In genomic region chr5:176030361-176031117, GRCh38 we compare ENCODE assay signal across 7 cellular contexts.
DNase-seq lines count a peak whose midpoint lies in the region; ATAC-seq lines count a peak whose summit lies in the region.
"Not testable (repeated sequence)": the region's sequence is repeated elsewhere in the genome, so short reads cannot be mapped to it uniquely, and the experiment has no call there.

No MANE protein-coding gene starts in this region.

- DNase-seq in T-cell, result peak in 9 of 34 experiments; percentile 13 to 42 (median 23)
- not testable (repeated sequence) for DNase-seq in activated CD8-positive, alpha-beta T cell treated with anti-CD3 and anti-CD28 coated beads, Interleukin-2, amount 10 ng/mL, durations not matched to agents 7 days and 5 days; activated T-cell treated with anti-CD3 and anti-CD28 coated beads, Interleukin-2, amount 50 U/mL, for 72 hours; activated naive CD4-positive, alpha-beta T cell treated with anti-CD3 and anti-CD28 coated beads, Interleukin-2, amount 50 U/mL, for 72 hours (ENCODE audit: low spot score in 2 of 2); left colon; stimulated activated naive B cell treated with anti-CD40 and anti-IgM and Interleukin-4, amounts not matched to agents 10 μg/mL and 1 μg/mL and 100 μg/mL, for 72 hours
- DNase-seq in naive thymus-derived CD4-positive, alpha-beta T cell, result peak in 2 of 9 donors; percentile 24 to 42

- not testable (repeated sequence) for H3K9me3 ChIP-seq in naive thymus-derived CD4-positive, alpha-beta T cell (ENCODE audit: control insufficient read depth in 2 of 3, low read length in 3 of 3)

- not testable (repeated sequence) for H3K4me1 Mint-ChIP-seq in T-cell; activated CD8-positive, alpha-beta T cell treated with anti-CD3 and anti-CD28 coated beads, Interleukin-2, amount 10 ng/mL, durations not matched to agents 7 days and 5 days (ENCODE audit: low read depth); activated T-cell treated with anti-CD3 and anti-CD28 coated beads, Interleukin-2, amount 50 U/mL, for 72 hours (ENCODE audit: low read depth); stimulated activated naive B cell treated with anti-CD40 and anti-IgM and Interleukin-4, amounts not matched to agents 10 μg/mL and 1 μg/mL and 100 μg/mL, for 72 hours
- peaks cover 0 to 14% (median 4%) of the 10 kb centered on the region in 7 donors for H3K4me1 Mint-ChIP-seq in naive thymus-derived CD4-positive, alpha-beta T cell

- not testable (repeated sequence) for H3K4me1 ChIP-seq in naive thymus-derived CD4-positive, alpha-beta T cell (ENCODE audit: control insufficient read depth in 2 of 2, insufficient read depth in 2 of 2, low read length in 2 of 2)

- H3K27me3 Mint-ChIP-seq in T-cell; activated CD8-positive, alpha-beta T cell treated with anti-CD3 and anti-CD28 coated beads, Interleukin-2, amount 10 ng/mL, durations not matched to agents 7 days and 5 days (ENCODE audit: low read depth); activated T-cell treated with anti-CD3 and anti-CD28 coated beads, Interleukin-2, amount 50 U/mL, for 72 hours (ENCODE audit: low read depth); naive thymus-derived CD4-positive, alpha-beta T cell; stimulated activated naive B cell treated with anti-CD40 and anti-IgM and Interleukin-4, amounts not matched to agents 10 μg/mL and 1 μg/mL and 100 μg/mL, for 72 hours: not testable (repeated sequence)

- H3K4me3 Mint-ChIP-seq in T-cell; activated CD8-positive, alpha-beta T cell treated with anti-CD3 and anti-CD28 coated beads, Interleukin-2, amount 10 ng/mL, durations not matched to agents 7 days and 5 days; activated T-cell treated with anti-CD3 and anti-CD28 coated beads, Interleukin-2, amount 50 U/mL, for 72 hours; naive thymus-derived CD4-positive, alpha-beta T cell; stimulated activated naive B cell treated with anti-CD40 and anti-IgM and Interleukin-4, amounts not matched to agents 10 μg/mL and 1 μg/mL and 100 μg/mL, for 72 hours: not testable (repeated sequence)

- not testable (repeated sequence) for H3K27ac ChIP-seq in naive thymus-derived CD4-positive, alpha-beta T cell (ENCODE audit: low read depth, low read length)

- H3K4me3 ChIP-seq in naive thymus-derived CD4-positive, alpha-beta T cell (ENCODE audit: low read length), result not testable (repeated sequence)

- peak; percentile 49 to 71 (median 60) for ATAC-seq in T-cell (replicated peaks in 1 of 4)
- ATAC-seq in activated CD8-positive, alpha-beta T cell treated with anti-CD3 and anti-CD28 coated beads, Interleukin-2, amount 10 ng/mL, durations not matched to agents 7 days and 5 days, result peak; percentile 40
- ATAC-seq in activated T-cell treated with anti-CD3 and anti-CD28 coated beads, Interleukin-2, amount 50 U/mL, for 72 hours (replicated peaks in 1 of 2), result peak; percentile 30 to 33
- ATAC-seq in activated naive CD4-positive, alpha-beta T cell treated with anti-CD3 and anti-CD28 coated beads, Interleukin-2, amount 50 U/mL, for 72 hours, result peak; percentile 21 to 46
- peak; percentile 56 for ATAC-seq in left colon
- ATAC-seq in naive thymus-derived CD4-positive, alpha-beta T cell, result peak; percentile 77
- ATAC-seq in stimulated activated naive B cell treated with anti-CD40 and anti-IgM and Interleukin-4, amounts not matched to agents 10 μg/mL and 1 μg/mL and 100 μg/mL, for 72 hours (replicated peaks), result peak; percentile 42 to 55

- CTCF ChIA-PET in T-cell (lab: Charles Lee); activated CD8-positive, alpha-beta T cell treated with anti-CD3 and anti-CD28 coated beads, Interleukin-2, amount 10 ng/mL, durations not matched to agents 7 days and 5 days (lab: Charles Lee); naive thymus-derived CD4-positive, alpha-beta T cell (lab: Charles Lee): not testable (repeated sequence)

- not testable (repeated sequence) for H3K9me3 Mint-ChIP-seq in T-cell; activated CD8-positive, alpha-beta T cell treated with anti-CD3 and anti-CD28 coated beads, Interleukin-2, amount 10 ng/mL, durations not matched to agents 7 days and 5 days (ENCODE audit: insufficient read depth); activated T-cell treated with anti-CD3 and anti-CD28 coated beads, Interleukin-2, amount 50 U/mL, for 72 hours; activated naive CD4-positive, alpha-beta T cell treated with anti-CD3 and anti-CD28 coated beads, Interleukin-2, amount 50 U/mL, for 72 hours; naive thymus-derived CD4-positive, alpha-beta T cell; stimulated activated naive B cell treated with anti-CD40 and anti-IgM and Interleukin-4, amounts not matched to agents 10 μg/mL and 1 μg/mL and 100 μg/mL, for 72 hours

- H3K27me3 ChIP-seq in naive thymus-derived CD4-positive, alpha-beta T cell (ENCODE audit: control insufficient read depth in 2 of 2, insufficient read depth in 2 of 2, low read length in 2 of 2), result not testable (repeated sequence)

- intact Hi-C loops in left colon (cut with DNase I, micrococcal nuclease); naive thymus-derived CD4-positive, alpha-beta T cell (cut with micrococcal nuclease): not testable (repeated sequence)

- POLR2A ChIA-PET in T-cell (lab: Charles Lee); activated CD8-positive, alpha-beta T cell treated with anti-CD3 and anti-CD28 coated beads, Interleukin-2, amount 10 ng/mL, durations not matched to agents 7 days and 5 days (lab: Charles Lee); naive thymus-derived CD4-positive, alpha-beta T cell (lab: Charles Lee): not testable (repeated sequence)

- H3K36me3 Mint-ChIP-seq in T-cell; activated CD8-positive, alpha-beta T cell treated with anti-CD3 and anti-CD28 coated beads, Interleukin-2, amount 10 ng/mL, durations not matched to agents 7 days and 5 days (ENCODE audit: low read depth); activated T-cell treated with anti-CD3 and anti-CD28 coated beads, Interleukin-2, amount 50 U/mL, for 72 hours (ENCODE audit: insufficient read depth in 2 of 2); activated naive CD4-positive, alpha-beta T cell treated with anti-CD3 and anti-CD28 coated beads, Interleukin-2, amount 50 U/mL, for 72 hours; naive thymus-derived CD4-positive, alpha-beta T cell; stimulated activated naive B cell treated with anti-CD40 and anti-IgM and Interleukin-4, amounts not matched to agents 10 μg/mL and 1 μg/mL and 100 μg/mL, for 72 hours: not testable (repeated sequence)

- H3K36me3 ChIP-seq in naive thymus-derived CD4-positive, alpha-beta T cell (ENCODE audit: control insufficient read depth in 2 of 3, insufficient read depth in 3 of 3, low read length in 3 of 3), result not testable (repeated sequence)

- H3K27ac Mint-ChIP-seq in T-cell; activated CD8-positive, alpha-beta T cell treated with anti-CD3 and anti-CD28 coated beads, Interleukin-2, amount 10 ng/mL, durations not matched to agents 7 days and 5 days; activated T-cell treated with anti-CD3 and anti-CD28 coated beads, Interleukin-2, amount 50 U/mL, for 72 hours; activated naive CD4-positive, alpha-beta T cell treated with anti-CD3 and anti-CD28 coated beads, Interleukin-2, amount 50 U/mL, for 72 hours; naive thymus-derived CD4-positive, alpha-beta T cell; stimulated activated naive B cell treated with anti-CD40 and anti-IgM and Interleukin-4, amounts not matched to agents 10 μg/mL and 1 μg/mL and 100 μg/mL, for 72 hours: not testable (repeated sequence)
